In the genomic region with DNA sequence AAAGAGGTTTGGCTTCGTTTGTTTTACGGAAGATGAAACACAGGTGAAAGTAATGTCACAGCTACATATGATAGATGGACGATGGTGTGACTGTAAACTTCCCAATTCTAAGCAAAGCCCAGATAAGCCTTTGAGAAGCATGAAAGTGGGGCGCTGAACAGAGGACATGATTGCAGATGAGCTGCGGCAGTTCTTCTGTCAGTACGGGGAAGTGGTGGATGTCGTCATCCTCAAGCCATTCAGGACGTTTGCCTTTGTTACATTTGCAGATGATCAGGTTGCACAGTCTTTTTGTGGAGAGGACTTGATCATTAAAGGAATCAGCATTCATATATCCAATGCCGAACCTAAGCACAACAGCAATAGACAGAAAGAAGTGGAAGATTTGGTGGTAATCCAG, we compare ENCODE assay signal across 23 cellular contexts.
"Had no signal": no experiment of that assay in that cellular context is flagged by ENCODE, and none has a peak within 500 bp of the region (broad histone marks: within the 10 kb centered on the region; RNA-seq: fewer than 3 reads in every experiment).

No MANE protein-coding gene starts in this region.

- ATAC-seq: heart left ventricle; left lung; lower lobe of right lung; natural killer cell treated with Interleukin-12 subunit alpha and Interleukin-12 subunit beta and Interleukin-15 and Interleukin-18, amount 100 ng/mL, for 72 hours; stimulated activated naive B cell treated with anti-CD40 and anti-IgM and Interleukin-4, amounts not matched to agents 10 μg/mL and 1 μg/mL and 100 μg/mL, for 72 hours; stimulated activated naive CD8-positive, alpha-beta T cell treated with anti-CD3 and anti-CD28 coated beads, Interleukin-15, amount 100 ng/mL, for 72 hours had no signal

- H3K9me3 ChIP-seq: heart left ventricle, left lung, lower lobe of right lung, ovary, right atrium auricular region, sigmoid colon, testis, tibial nerve had no signal

- H3K27me3 Mint-ChIP-seq: stimulated activated naive B cell treated with anti-CD40 and anti-IgM and Interleukin-4, amounts not matched to agents 10 μg/mL and 1 μg/mL and 100 μg/mL, for 72 hours; stimulated activated naive CD8-positive, alpha-beta T cell treated with anti-CD3 and anti-CD28 coated beads, Interleukin-15, amount 100 ng/mL, for 72 hours had no signal

- H3K36me3 Mint-ChIP-seq: memory B cell; natural killer cell treated with Interleukin-12 subunit alpha and Interleukin-12 subunit beta and Interleukin-15 and Interleukin-18, amount 100 ng/mL, for 72 hours; neural progenitor cell; stimulated activated naive B cell treated with anti-CD40 and anti-IgM and Interleukin-4, amounts not matched to agents 10 μg/mL and 1 μg/mL and 100 μg/mL, for 72 hours had no signal

- H3K4me1 Mint-ChIP-seq: memory B cell; neural progenitor cell; stimulated activated naive B cell treated with anti-CD40 and anti-IgM and Interleukin-4, amounts not matched to agents 10 μg/mL and 1 μg/mL and 100 μg/mL, for 72 hours; stimulated activated naive CD8-positive, alpha-beta T cell treated with anti-CD3 and anti-CD28 coated beads, Interleukin-15, amount 100 ng/mL, for 72 hours had no signal

- DNase-seq: effector CD4-positive, alpha-beta T cell; endodermal cell; foreskin melanocyte; heart left ventricle; islet precursor cell; left lung; lower lobe of right lung; midbrain; nucleus accumbens; ovary; sigmoid colon; stimulated activated CD4-positive, alpha-beta T cell treated with anti-CD3 and anti-CD28 coated beads, Interleukin-2, amount 100 ng/mL, for 24 hours; stimulated activated CD4-positive, alpha-beta T cell treated with anti-CD3 and anti-CD28 coated beads, Interleukin-4, amount 100 ng/mL, for 4 hours; stimulated activated naive B cell treated with anti-CD40 and anti-IgM and Interleukin-4, amounts not matched to agents 10 μg/mL and 1 μg/mL and 100 μg/mL, for 72 hours; stimulated activated naive CD8-positive, alpha-beta T cell treated with anti-CD3 and anti-CD28 coated beads, Interleukin-15, amount 100 ng/mL, for 72 hours; testis had no signal

- H3K27me3 ChIP-seq: left lung, neural progenitor cell, ovary, right atrium auricular region, sigmoid colon, testis, tibial nerve had no signal

- H3K4me3 Mint-ChIP-seq: endodermal cell; memory B cell; natural killer cell treated with Interleukin-12 subunit alpha and Interleukin-12 subunit beta and Interleukin-15 and Interleukin-18, amount 100 ng/mL, for 72 hours; neural progenitor cell; stimulated activated naive B cell treated with anti-CD40 and anti-IgM and Interleukin-4, amounts not matched to agents 10 μg/mL and 1 μg/mL and 100 μg/mL, for 72 hours; stimulated activated naive CD8-positive, alpha-beta T cell treated with anti-CD3 and anti-CD28 coated beads, Interleukin-15, amount 100 ng/mL, for 72 hours had no signal

- H3K9me3 Mint-ChIP-seq: endodermal cell; natural killer cell treated with Interleukin-12 subunit alpha and Interleukin-12 subunit beta and Interleukin-15 and Interleukin-18, amount 100 ng/mL, for 72 hours; neural progenitor cell had no signal

- H3K27ac Mint-ChIP-seq: endodermal cell; memory B cell; natural killer cell treated with Interleukin-12 subunit alpha and Interleukin-12 subunit beta and Interleukin-15 and Interleukin-18, amount 100 ng/mL, for 72 hours; neural progenitor cell; stimulated activated naive B cell treated with anti-CD40 and anti-IgM and Interleukin-4, amounts not matched to agents 10 μg/mL and 1 μg/mL and 100 μg/mL, for 72 hours; stimulated activated naive CD8-positive, alpha-beta T cell treated with anti-CD3 and anti-CD28 coated beads, Interleukin-15, amount 100 ng/mL, for 72 hours had no signal

- H3K4me1 ChIP-seq: heart left ventricle, left lung, lower lobe of right lung, neural progenitor cell, right atrium auricular region, sigmoid colon, testis, tibial nerve had no signal

- H3K36me3 ChIP-seq: heart left ventricle, left lung, lower lobe of right lung, neural progenitor cell, ovary, right atrium auricular region, sigmoid colon, tibial nerve had no signal

- H3K4me3 ChIP-seq: coronary artery, heart left ventricle, left lung, lower lobe of right lung, neural progenitor cell, ovary, right atrium auricular region, sigmoid colon, skin epidermis, testis, tibial nerve had no signal
